ENCODE assay signal across 13 cellular contexts in the genomic region with DNA sequence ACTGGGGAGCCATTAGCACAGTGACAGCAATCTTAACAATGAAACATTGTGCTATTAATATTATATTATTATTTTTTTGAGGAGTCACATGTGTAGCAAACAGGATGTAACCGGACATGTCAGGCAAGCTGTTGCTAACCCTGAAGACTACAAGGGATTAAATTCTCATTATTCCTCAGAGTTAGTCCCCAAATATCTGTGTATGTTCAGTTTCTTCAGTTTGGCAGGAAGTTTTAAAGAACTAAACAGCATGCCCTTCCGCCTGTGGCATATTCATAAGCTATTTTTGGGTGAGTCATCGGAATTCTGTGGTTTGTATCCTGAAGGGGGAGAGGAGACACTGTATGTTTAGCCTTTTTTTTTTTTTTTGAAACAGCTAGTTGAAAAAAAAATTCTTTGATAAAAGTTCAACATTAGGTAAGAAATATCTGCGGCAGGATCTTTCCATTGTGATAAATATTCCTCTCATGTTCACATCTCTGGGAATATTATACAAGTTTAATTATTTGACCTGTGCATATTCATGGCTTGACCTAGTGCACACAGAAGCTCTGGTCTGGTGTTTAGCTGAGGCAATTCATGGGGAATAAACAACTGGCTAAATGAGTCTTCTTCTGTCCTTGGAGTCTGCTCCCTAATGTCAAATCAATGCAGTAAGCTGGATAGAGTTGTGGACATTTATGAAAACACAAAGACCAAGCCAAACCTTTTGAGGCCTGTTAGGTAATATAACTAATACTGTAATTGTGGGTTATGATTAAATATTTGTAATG.
A peak's percentile ranks its signal among the peaks of the same experiment; 100 is the strongest.
DNase-seq lines count a peak whose midpoint lies in the region; ATAC-seq, FAIRE-seq and TF ChIP-seq lines count a peak whose summit lies in the region.
"Had no signal": no experiment of that assay in that cellular context is flagged by ENCODE, and none has a peak within 500 bp of the region (broad histone marks: within the 10 kb centered on the region; RNA-seq: fewer than 3 reads in every experiment).

No MANE protein-coding gene starts in this region.

- no peak overlapping the region for H3K4me3 Mint-ChIP-seq in MCF 10A (ENCODE audit: unreplicated experiment)
- H3K4me3 Mint-ChIP-seq: activated CD4-positive, alpha-beta T cell treated with anti-CD3 and anti-CD28 coated beads, Interleukin-2, amount 10 ng/mL, durations not matched to agents 7 days and 5 days; CD4-positive, alpha-beta T cell had no signal

- H3K9me3 Mint-ChIP-seq in MCF 10A (ENCODE audit: unreplicated experiment): no peaks in the 10 kb centered on the region
- H3K9me3 Mint-ChIP-seq: activated CD4-positive, alpha-beta T cell treated with anti-CD3 and anti-CD28 coated beads, Interleukin-2, amount 10 ng/mL, durations not matched to agents 7 days and 5 days; CD4-positive, alpha-beta T cell had no signal

- intact Hi-C loops in MCF 10A (cut with micrococcal nuclease): loop anchor here (5.0 kb wide), 4 partner anchors 39 to 654 kb away; no protein-coding TSS in a partner anchor
- intact Hi-C loops in right lobe of liver (cut with DNase I): no loop called here

- WGBS in right lobe of liver (ENCODE audit: insufficient coverage, low coverage, low lambda C conversion rate, missing lambda C conversion rate): 36% methylated on average over 4 of the region's 4 CpGs

- ATAC-seq in right lobe of liver (peak; percentile 32 to 75 (median 62)), HG02642 (IDR thresholded peaks at IDR 0.05; ENCODE audit: poor library complexity, unreplicated experiment) (no peak)

- no peaks in the 10 kb centered on the region for H3K27me3 ChIP-seq in right lobe of liver
- H3K27me3 ChIP-seq: adrenal gland, pancreas had no signal

- FAIRE-seq in frontal cortex (lab: Jason Lieb, UNC): no peak
- FAIRE-seq: pancreas had no signal

- no peaks in the 10 kb centered on the region for H3K4me1 ChIP-seq in right lobe of liver
- H3K4me1 ChIP-seq: pancreas had no signal

- peak overlapping the region; percentile 79 for H3K27ac Mint-ChIP-seq in MCF 10A (ENCODE audit: low read depth, unreplicated experiment)
- H3K27ac Mint-ChIP-seq: activated CD4-positive, alpha-beta T cell treated with anti-CD3 and anti-CD28 coated beads, Interleukin-2, amount 10 ng/mL, durations not matched to agents 7 days and 5 days; CD4-positive, alpha-beta T cell had no signal

- DNase-seq in AG08395 (ENCODE audit: low spot score): peak; percentile 90
- DNase-seq in Kasumi-1 (lab: John Stamatoyannopoulos, UW): peak; percentile 43 to 47
- DNase-seq in MCF 10A (ENCODE audit: unreplicated experiment): peak; percentile 79
- no peak for DNase-seq in right lobe of liver
- no peak for DNase-seq in frontal cortex (ENCODE audit: low spot score in 2 of 2)
- DNase-seq in activated CD8-positive, alpha-beta memory T cell treated with anti-CD3 and anti-CD28 coated beads, Interleukin-2, amount 50 U/mL, for 4 hours: no peak
- DNase-seq in A172 (ENCODE audit: low spot score): no peak
- DNase-seq: activated CD4-positive, alpha-beta T cell treated with anti-CD3 and anti-CD28 coated beads, Interleukin-2, amount 10 ng/mL, durations not matched to agents 7 days and 5 days; adrenal gland; CD4-positive, alpha-beta T cell; pancreas had no signal

- H3K27ac ChIP-seq in right lobe of liver: no peak overlapping the region
- H3K27ac ChIP-seq: adrenal gland, KMS-11 had no signal

- TF ChIP-seq CTCF in MCF 10A (IDR thresholded peaks at IDR 0.05; ENCODE audit: unreplicated experiment): no peak
- no peak for TF ChIP-seq CTCF in right lobe of liver (IDR thresholded peaks at IDR 0.05)

- POLR2A ChIA-PET in MCF 10A (lab: Yijun Ruan, JAX): interaction anchor here (0.6 to 1.6 kb wide), 9 partner anchors 22 to 661 kb away, joined by 3 to 6 read pairs (median 3); no protein-coding TSS in a partner anchor

- no peaks in the 10 kb centered on the region for H3K36me3 ChIP-seq in right lobe of liver
- H3K36me3 ChIP-seq: adrenal gland, pancreas had no signal

- no TSS peak for BruUV-seq in MCF 10A (replicated peaks; lab: Mats Ljungman, UMichigan)

- no peaks in the 10 kb centered on the region for H3K9me3 ChIP-seq in right lobe of liver
- H3K9me3 ChIP-seq: adrenal gland, pancreas had no signal

- TF ChIP-seq POLR2A in right lobe of liver (IDR thresholded peaks at IDR 0.05): no peak

- no peaks in the 10 kb centered on the region for H3K36me3 Mint-ChIP-seq in MCF 10A (ENCODE audit: insufficient read depth, unreplicated experiment)

- H3K4me1 Mint-ChIP-seq in MCF 10A (ENCODE audit: insufficient read depth, unreplicated experiment): peaks cover 23% of the 10 kb centered on the region

- no peak overlapping the region for H3K4me3 ChIP-seq in right lobe of liver
- H3K4me3 ChIP-seq: adrenal gland, pancreas had no signal

- no peaks in the 10 kb centered on the region for H3K27me3 Mint-ChIP-seq in MCF 10A (ENCODE audit: insufficient read depth, unreplicated experiment)
- H3K27me3 Mint-ChIP-seq: CD4-positive, alpha-beta T cell had no signal

- CTCF ChIA-PET in MCF 10A (lab: Yijun Ruan, JAX): interaction anchor here (0.7 to 1.2 kb wide), 5 partner anchors 16 to 503 kb away, joined by 3 to 5 read pairs (median 4); no protein-coding TSS in a partner anchor

Comparison
In these comparisons a context has a peak if more than half of its experiments do, and no peak if none do; other contexts are left out.
1. DNase-seq: peak in AG08395 (single experiment), Kasumi-1 (2 of 2) and MCF 10A (single experiment); none in right lobe of liver (0 of 3), frontal cortex (0 of 2), activated CD8-positive, alpha-beta memory T cell treated with anti-CD3 and anti-CD28 coated beads, Interleukin-2, amount 50 U/mL, for 4 hours (single experiment) and A172 (single experiment).